In the genomic region with DNA sequence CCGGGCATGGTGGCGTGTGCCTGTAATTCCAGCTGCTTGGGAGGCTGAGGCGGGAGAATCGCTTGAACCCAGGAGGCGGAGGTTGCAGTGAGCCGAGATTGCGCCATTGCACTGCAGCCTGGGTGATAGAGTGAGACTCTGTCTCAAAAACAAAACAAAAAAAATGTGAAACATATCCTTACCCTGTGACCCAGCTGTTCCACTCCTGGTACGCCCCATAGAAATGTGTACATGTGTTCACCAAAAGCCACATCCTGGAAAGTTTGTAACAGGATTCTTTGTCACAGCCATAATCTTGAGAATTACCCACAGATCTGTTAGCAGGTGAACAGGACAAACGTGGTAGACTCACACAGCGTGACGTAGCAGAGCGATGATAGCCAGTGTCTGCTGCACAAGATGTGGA, we compare ENCODE assay signal across 8 cellular contexts.
A peak's percentile ranks its signal among the peaks of the same experiment; 100 is the strongest.
DNase-seq lines count a peak whose midpoint lies in the region; ATAC-seq and TF ChIP-seq lines count a peak whose summit lies in the region.
"Not testable (repeated sequence)": the region's sequence is repeated elsewhere in the genome, so short reads cannot be mapped to it uniquely, and the experiment has no call there.

No MANE protein-coding gene starts in this region.

- not testable (repeated sequence) for H3K27me3 Mint-ChIP-seq in T-helper 2 cell treated with Interferon-gamma antibody and Interleukin-4, amounts not matched to agents 5 μg/mL and 100 μg/mL, for 36 hours (ENCODE audit: low read depth); activated naive CD8-positive, alpha-beta T cell treated with anti-CD3 and anti-CD28 coated beads, Interleukin-2, amount 50 U/mL, for 24 hours
- H3K27me3 Mint-ChIP-seq in activated CD8-positive, alpha-beta T cell treated with anti-CD3 and anti-CD28 coated beads for 36 hours = peaks cover 19% of the 10 kb centered on the region
- peaks cover 27% of the 10 kb centered on the region for H3K27me3 Mint-ChIP-seq in activated T-cell treated with anti-CD3 and anti-CD28 coated beads, Interleukin-2, amount 50 U/mL, for 72 hours (ENCODE audit: low read depth)
- H3K27me3 Mint-ChIP-seq in natural killer cell (ENCODE audit: low read depth in 2 of 2) = peaks cover 6 to 11% of the 10 kb centered on the region in 2 donors

- peak; percentile 67 for DNase-seq in LHCN-M2 (ENCODE audit: low read depth)
- peak; percentile 33 for DNase-seq in T-helper 2 cell treated with Interferon-gamma antibody and Interleukin-4, amounts not matched to agents 5 μg/mL and 100 μg/mL, for 36 hours (ENCODE audit: low spot score)
- DNase-seq in activated CD8-positive, alpha-beta T cell treated with anti-CD3 and anti-CD28 coated beads for 36 hours = peak; percentile 69
- peak; percentile 2 to 32 for DNase-seq in activated T-cell treated with anti-CD3 and anti-CD28 coated beads, Interleukin-2, amount 50 U/mL, for 72 hours
- DNase-seq in activated naive CD8-positive, alpha-beta T cell treated with anti-CD3 and anti-CD28 coated beads, Interleukin-2, amount 50 U/mL, for 24 hours; natural killer cell: not testable (repeated sequence)
- DNase-seq in stimulated activated CD8-positive, alpha-beta memory T cell treated with anti-CD3 and anti-CD28 coated beads, Interleukin-15, amount 100 ng/mL, for 48 hours (ENCODE audit: low read depth in 2 of 2) = peak; percentile 30 to 36

- peaks cover 50% of the 10 kb centered on the region for H3K4me1 ChIP-seq in BLaER1

- H3K36me3 Mint-ChIP-seq in T-helper 2 cell treated with Interferon-gamma antibody and Interleukin-4, amounts not matched to agents 5 μg/mL and 100 μg/mL, for 36 hours (ENCODE audit: low read depth); activated CD8-positive, alpha-beta T cell treated with anti-CD3 and anti-CD28 coated beads for 36 hours (ENCODE audit: low read depth); activated T-cell treated with anti-CD3 and anti-CD28 coated beads, Interleukin-2, amount 50 U/mL, for 72 hours (ENCODE audit: insufficient read depth in 2 of 2); activated naive CD8-positive, alpha-beta T cell treated with anti-CD3 and anti-CD28 coated beads, Interleukin-2, amount 50 U/mL, for 24 hours (ENCODE audit: low read depth); natural killer cell: not testable (repeated sequence)

- H4K20me1 ChIP-seq in BLaER1 = not testable (repeated sequence)

- H3K4me3 ChIP-seq in BLaER1 = not testable (repeated sequence)

- peaks cover 15% of the 10 kb centered on the region for H3K9me3 ChIP-seq in BLaER1

- H3K9ac ChIP-seq in BLaER1 = not testable (repeated sequence)

- not testable (repeated sequence) for H3K4me1 Mint-ChIP-seq in T-helper 2 cell treated with Interferon-gamma antibody and Interleukin-4, amounts not matched to agents 5 μg/mL and 100 μg/mL, for 36 hours (ENCODE audit: low read depth); activated naive CD8-positive, alpha-beta T cell treated with anti-CD3 and anti-CD28 coated beads, Interleukin-2, amount 50 U/mL, for 24 hours; natural killer cell
- H3K4me1 Mint-ChIP-seq in activated CD8-positive, alpha-beta T cell treated with anti-CD3 and anti-CD28 coated beads for 36 hours (ENCODE audit: low read depth) = peaks cover 15% of the 10 kb centered on the region
- peaks cover 14% of the 10 kb centered on the region for H3K4me1 Mint-ChIP-seq in activated T-cell treated with anti-CD3 and anti-CD28 coated beads, Interleukin-2, amount 50 U/mL, for 72 hours (ENCODE audit: low read depth)

- peak overlapping the region; percentile 64 for H3K4me2 ChIP-seq in BLaER1

- H3K36me3 ChIP-seq in BLaER1 = not testable (repeated sequence)

- intact Hi-C loops in activated CD8-positive, alpha-beta T cell treated with anti-CD3 and anti-CD28 coated beads for 36 hours (cut with micrococcal nuclease); natural killer cell (cut with micrococcal nuclease): not testable (repeated sequence)

- CTCF ChIA-PET in activated CD8-positive, alpha-beta T cell treated with anti-CD3 and anti-CD28 coated beads for 36 hours (lab: Charles Lee) = interaction anchor here (0.9 kb wide), 1 partner anchor 51 kb away, joined by 3 read pairs; no protein-coding TSS in a partner anchor

- H3K4me3 Mint-ChIP-seq in T-helper 2 cell treated with Interferon-gamma antibody and Interleukin-4, amounts not matched to agents 5 μg/mL and 100 μg/mL, for 36 hours; activated CD8-positive, alpha-beta T cell treated with anti-CD3 and anti-CD28 coated beads for 36 hours; activated T-cell treated with anti-CD3 and anti-CD28 coated beads, Interleukin-2, amount 50 U/mL, for 72 hours; activated naive CD8-positive, alpha-beta T cell treated with anti-CD3 and anti-CD28 coated beads, Interleukin-2, amount 50 U/mL, for 24 hours; natural killer cell: not testable (repeated sequence)

- H3K9me3 Mint-ChIP-seq in T-helper 2 cell treated with Interferon-gamma antibody and Interleukin-4, amounts not matched to agents 5 μg/mL and 100 μg/mL, for 36 hours = peaks cover 12% of the 10 kb centered on the region
- H3K9me3 Mint-ChIP-seq in activated CD8-positive, alpha-beta T cell treated with anti-CD3 and anti-CD28 coated beads for 36 hours; activated T-cell treated with anti-CD3 and anti-CD28 coated beads, Interleukin-2, amount 50 U/mL, for 72 hours; activated naive CD8-positive, alpha-beta T cell treated with anti-CD3 and anti-CD28 coated beads, Interleukin-2, amount 50 U/mL, for 24 hours; natural killer cell: not testable (repeated sequence)

- peak overlapping the region; percentile 27 for H3K27ac Mint-ChIP-seq in T-helper 2 cell treated with Interferon-gamma antibody and Interleukin-4, amounts not matched to agents 5 μg/mL and 100 μg/mL, for 36 hours
- H3K27ac Mint-ChIP-seq in activated CD8-positive, alpha-beta T cell treated with anti-CD3 and anti-CD28 coated beads for 36 hours = peak overlapping the region; percentile 10
- not testable (repeated sequence) for H3K27ac Mint-ChIP-seq in activated T-cell treated with anti-CD3 and anti-CD28 coated beads, Interleukin-2, amount 50 U/mL, for 72 hours; activated naive CD8-positive, alpha-beta T cell treated with anti-CD3 and anti-CD28 coated beads, Interleukin-2, amount 50 U/mL, for 24 hours
- peak overlapping the region in 1 of 2 donors; percentile 53 for H3K27ac Mint-ChIP-seq in natural killer cell

- POLR2A ChIA-PET in activated CD8-positive, alpha-beta T cell treated with anti-CD3 and anti-CD28 coated beads for 36 hours (lab: Charles Lee) = not testable (repeated sequence)

- H3K27me3 ChIP-seq in BLaER1 = not testable (repeated sequence)

- not testable (repeated sequence) for TF ChIP-seq CTCF in activated CD8-positive, alpha-beta T cell treated with anti-CD3 and anti-CD28 coated beads for 36 hours (IDR thresholded peaks at IDR 0.05); natural killer cell (IDR thresholded peaks at IDR 0.05)

- peak; percentile 89 for ATAC-seq in activated CD8-positive, alpha-beta T cell treated with anti-CD3 and anti-CD28 coated beads for 36 hours
- peak; percentile 70 to 85 for ATAC-seq in activated T-cell treated with anti-CD3 and anti-CD28 coated beads, Interleukin-2, amount 50 U/mL, for 72 hours (replicated peaks in 1 of 2)
- peak; percentile 60 for ATAC-seq in activated naive CD8-positive, alpha-beta T cell treated with anti-CD3 and anti-CD28 coated beads, Interleukin-2, amount 50 U/mL, for 24 hours
- peak in 2 of 3 donors; percentile 39 to 88 for ATAC-seq in natural killer cell

- H3K27ac ChIP-seq in BLaER1 = not testable (repeated sequence)
